In the genomic region with DNA sequence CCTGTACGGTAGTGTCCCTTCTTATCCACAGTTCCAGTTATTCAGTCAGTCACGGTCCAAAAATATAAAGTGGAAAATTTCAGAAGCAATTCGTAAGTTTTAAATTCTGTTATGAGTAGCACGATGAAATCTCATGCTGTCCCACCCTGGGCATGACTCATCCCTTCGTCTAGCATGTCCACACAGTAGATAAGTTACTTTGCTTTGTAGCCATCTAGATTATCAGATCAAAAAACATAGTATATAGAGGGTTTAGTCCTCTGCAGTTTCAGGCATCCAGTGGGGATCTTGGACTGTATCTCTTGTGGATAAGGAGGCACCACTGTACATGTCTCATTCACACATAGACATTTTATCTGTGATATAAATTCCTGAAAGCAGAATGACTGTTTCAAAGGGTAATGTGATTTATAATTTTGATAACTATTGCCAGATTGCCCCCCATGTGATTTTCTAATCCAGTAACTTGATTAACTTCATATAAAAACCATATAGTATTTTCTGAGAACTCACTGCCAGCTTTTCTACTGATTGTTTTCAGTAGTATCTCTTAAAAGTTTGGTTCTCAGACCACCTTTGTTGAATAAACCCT, we compare ENCODE assay signal across 19 cellular contexts.
A peak's percentile ranks its signal among the peaks of the same experiment; 100 is the strongest.
DNase-seq lines count a peak whose midpoint lies in the region; ATAC-seq, FAIRE-seq and TF ChIP-seq lines count a peak whose summit lies in the region.
"Had no signal": no experiment of that assay in that cellular context is flagged by ENCODE, and none has a peak within 500 bp of the region (broad histone marks: within the 10 kb centered on the region; RNA-seq: fewer than 3 reads in every experiment).

No MANE protein-coding gene starts in this region.

- no peaks in the 10 kb centered on the region for H3K27me3 ChIP-seq in endothelial cell of umbilical vein (ENCODE audit: control insufficient read depth in 2 of 2, insufficient read depth in 2 of 2, low read length in 2 of 2)
- H3K27me3 ChIP-seq: neural progenitor cell, right lobe of liver, SJCRH30, upper lobe of right lung had no signal

- no peaks in the 10 kb centered on the region for H3K9me3 ChIP-seq in endothelial cell of umbilical vein (replicated peaks; ENCODE audit: control insufficient read depth, insufficient read depth, low read length)
- H3K9me3 ChIP-seq: lower lobe of right lung, right lobe of liver, SJCRH30, upper lobe of right lung had no signal

- H3K27ac Mint-ChIP-seq in osteocyte (ENCODE audit: unreplicated experiment): peak overlapping the region; percentile 53
- H3K27ac Mint-ChIP-seq: CD4-positive, CD25-positive, alpha-beta regulatory T cell; neural progenitor cell had no signal

- no peak overlapping the region for H3K4me2 ChIP-seq in endothelial cell of umbilical vein (ENCODE audit: insufficient read depth, low read length)
- H3K4me2 ChIP-seq: neural progenitor cell had no signal

- no peak overlapping the region for H3K9ac ChIP-seq in endothelial cell of umbilical vein (replicated peaks; ENCODE audit: extremely low read depth, insufficient read depth, low read length)
- H3K9ac ChIP-seq: neural progenitor cell had no signal

- no peak for TF ChIP-seq CTCF in endothelial cell of umbilical vein (IDR thresholded peaks at IDR 0.05; ENCODE audit: extremely low read depth in 1 of 2, insufficient read depth in 1 of 2, low read depth in 1 of 2, low read length in 2 of 2)
- TF ChIP-seq CTCF in osteocyte (IDR thresholded peaks at IDR 0.05): no peak

- H3K27me3 Mint-ChIP-seq in osteocyte (ENCODE audit: unreplicated experiment): no peaks in the 10 kb centered on the region
- H3K27me3 Mint-ChIP-seq: CD4-positive, CD25-positive, alpha-beta regulatory T cell had no signal

- no peaks in the 10 kb centered on the region for H4K20me1 ChIP-seq in endothelial cell of umbilical vein (replicated peaks; ENCODE audit: control insufficient read depth, extremely low read depth, insufficient read depth, low read length)

- no peak overlapping the region for H3K4me3 Mint-ChIP-seq in osteocyte (ENCODE audit: unreplicated experiment)
- H3K4me3 Mint-ChIP-seq: CD4-positive, CD25-positive, alpha-beta regulatory T cell; neural progenitor cell had no signal

- dilution Hi-C loops in endothelial cell of umbilical vein (cut with MboI; ENCODE audit: extremely low pct_ligation_motif_present, low sequenced_read_pairs): no loop called here

- peaks cover 4% of the 10 kb centered on the region for H3K79me2 ChIP-seq in endothelial cell of umbilical vein (ENCODE audit: control insufficient read depth, insufficient read depth, low read length)

- no peak for FAIRE-seq in endothelial cell of umbilical vein (lab: Jason Lieb, UNC)
- FAIRE-seq: GM12891, HTR-8/SVneo had no signal

- H3K36me3 Mint-ChIP-seq in osteocyte (ENCODE audit: unreplicated experiment): peaks cover 47% of the 10 kb centered on the region

- no peak for DNase-seq in activated CD4-positive, CD25-positive, alpha-beta regulatory T cell treated with anti-CD3 and anti-CD28 coated beads, Interleukin-2, amount 50 U/mL, for 72 hours
- DNase-seq in endothelial cell of umbilical vein (ENCODE audit: low read depth, low spot score): no peak
- no peak for DNase-seq in osteocyte (ENCODE audit: extremely low spot score, unreplicated experiment)
- DNase-seq in retina: no peak
- DNase-seq in NCI-H2171 (lab: John Stamatoyannopoulos, UW): no peak
- DNase-seq: 8988T; CD4-positive, CD25-positive, alpha-beta regulatory T cell; cortex of kidney; lower lobe of right lung; right lobe of liver; SJCRH30; stimulated activated CD4-positive, alpha-beta T cell treated with anti-CD3 and anti-CD28 coated beads, Interleukin-4, amount 100 ng/mL, for 24 hours; upper lobe of right lung had no signal

- CTCF ChIA-PET in endothelial cell of umbilical vein (lab: Charles Lee): interaction anchor here (1.0 kb wide), 2 partner anchors 18 to 73 kb away, joined by 3 read pairs; no protein-coding TSS in a partner anchor

- POLR2A ChIA-PET in endothelial cell of umbilical vein (lab: Charles Lee): no interaction called here

- BruUV-seq in endothelial cell of umbilical vein (replicated peaks; lab: Mats Ljungman, UMichigan): no TSS peak

- ATAC-seq in activated CD4-positive, CD25-positive, alpha-beta regulatory T cell treated with anti-CD3 and anti-CD28 coated beads, Interleukin-2, amount 50 U/mL, for 24 hours: peak; percentile 69 to 70
- ATAC-seq in SK-N-SH treated with all-trans-retinoic acid at 6 μM for 48 hours (peak; percentile 57; the same call in 2 of the 3 replicates), HG02870 (IDR thresholded peaks at IDR 0.05; ENCODE audit: unreplicated experiment) (no peak)
- ATAC-seq: lower lobe of right lung, right lobe of liver, upper lobe of right lung had no signal

- intact Hi-C loops in endothelial cell of umbilical vein (cut with micrococcal nuclease): no loop called here

- peaks cover 14% of the 10 kb centered on the region for H3K4me1 Mint-ChIP-seq in osteocyte (ENCODE audit: unreplicated experiment)
- H3K4me1 Mint-ChIP-seq: neural progenitor cell had no signal

- H3K36me3 ChIP-seq in endothelial cell of umbilical vein (ENCODE audit: control insufficient read depth in 2 of 2, extremely low read depth in 1 of 2, insufficient read depth in 2 of 2, low read length in 2 of 2): peaks cover 42 to 47% of the 10 kb centered on the region in 2 experiments

- no peaks in the 10 kb centered on the region for H3K4me1 ChIP-seq in endothelial cell of umbilical vein (ENCODE audit: control insufficient read depth, extremely low read depth, insufficient read depth, low read length)
- H3K4me1 ChIP-seq: lower lobe of right lung, neural progenitor cell, SJCRH30, upper lobe of right lung had no signal

- H2AFZ ChIP-seq in endothelial cell of umbilical vein (ENCODE audit: low read depth, low read length): no peak overlapping the region
- H2AFZ ChIP-seq: neural progenitor cell had no signal

- no peaks in the 10 kb centered on the region for H3K9me1 ChIP-seq in endothelial cell of umbilical vein (replicated peaks; ENCODE audit: control insufficient read depth, extremely low read depth, insufficient read depth, low read length)

- TF ChIP-seq POLR2A in endothelial cell of umbilical vein (IDR thresholded peaks at IDR 0.05; ENCODE audit: low read depth, low read length): no peak

- no peaks in the 10 kb centered on the region for H3K9me3 Mint-ChIP-seq in osteocyte (ENCODE audit: unreplicated experiment)
- H3K9me3 Mint-ChIP-seq: neural progenitor cell had no signal

- no peak overlapping the region for H3K4me3 ChIP-seq in endothelial cell of umbilical vein (replicated peaks in 1 of 3; ENCODE audit: insufficient read depth in 1 of 3, low read depth in 1 of 3, low read length in 3 of 3)
- H3K4me3 ChIP-seq: lower lobe of right lung, neural progenitor cell, right lobe of liver, SJCRH30, upper lobe of right lung had no signal

- no peak overlapping the region for H3K27ac ChIP-seq in endothelial cell of umbilical vein (ENCODE audit: insufficient read depth, low read depth, low read length)
- H3K27ac ChIP-seq: lower lobe of right lung, neural progenitor cell, right lobe of liver, SJCRH30, upper lobe of right lung had no signal

TF ChIP-seq in SK-N-SH treated with all-trans-retinoic acid at 6 μM for 48 hours, 23 proteins besides CTCF, POLR2A, EP300 and RAD21 (continues in another document):
- TF ChIP-seq ZC3H10 (CRISPR knock-in tag; IDR thresholded peaks at IDR 0.05) (no peak), ZNF70 (CRISPR knock-in tag; IDR thresholded peaks at IDR 0.05) (no peak), ARNTL (CRISPR knock-in tag; IDR thresholded peaks at IDR 0.05; ENCODE audit: borderline replicate concordance, low read depth) (no peak)

TF ChIP-seq in endothelial cell of umbilical vein, 7 proteins besides CTCF, POLR2A, EP300 and RAD21:
- peak; percentile 39 for TF ChIP-seq FOS (IDR thresholded peaks at IDR 0.05; ENCODE audit: borderline replicate concordance, insufficient read depth, low read length)
- TF ChIP-seq MYC (IDR thresholded peaks at IDR 0.05; ENCODE audit: low read depth, low read length): no peak
- no peak for TF ChIP-seq GATA2 (IDR thresholded peaks at IDR 0.05; ENCODE audit: insufficient read depth, insufficient read length, low read depth, low read length)
- TF ChIP-seq JUN (IDR thresholded peaks at IDR 0.05; ENCODE audit: borderline replicate concordance, insufficient read depth, insufficient read length, low read depth): no peak
- TF ChIP-seq, protein P1, sequence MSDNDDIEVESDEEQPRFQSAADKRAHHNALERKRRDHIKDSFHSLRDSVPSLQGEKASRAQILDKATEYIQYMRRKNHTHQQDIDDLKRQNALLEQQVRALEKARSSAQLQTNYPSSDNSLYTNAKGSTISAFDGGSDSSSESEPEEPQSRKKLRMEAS (IDR thresholded peaks at IDR 0.05; ENCODE audit: insufficient read depth, insufficient read length): no peak
- TF ChIP-seq POLR2AphosphoS5 (IDR thresholded peaks at IDR 0.05; ENCODE audit: insufficient read depth, low read depth, low read length): no peak
